ENCODE assay signal across 22 cellular contexts in the genomic region with DNA sequence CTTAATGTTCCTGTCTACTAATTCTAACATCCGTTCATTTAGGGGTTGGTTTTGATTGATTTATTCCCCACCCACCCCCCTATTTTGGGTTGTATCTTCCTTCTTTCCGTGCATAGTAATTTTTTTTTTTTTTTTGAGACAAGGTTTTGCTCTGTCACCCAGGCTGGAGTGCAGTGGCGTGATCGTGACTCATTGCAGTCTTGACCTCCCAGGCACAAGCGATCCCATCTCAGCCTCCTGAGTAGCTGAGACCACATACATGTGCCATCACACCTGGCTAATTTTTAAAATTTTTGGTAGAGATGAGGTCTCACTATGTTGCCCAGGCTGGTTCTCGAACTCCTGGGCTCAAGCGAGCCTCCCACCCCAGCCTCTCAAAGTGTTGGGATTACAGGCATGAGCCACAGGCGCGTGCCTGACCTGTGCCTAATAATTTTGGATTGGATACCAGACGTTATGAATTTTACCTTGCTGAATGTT.
"Had no signal": no experiment of that assay in that cellular context is flagged by ENCODE, and none has a peak within 500 bp of the region (broad histone marks: within the 10 kb centered on the region; RNA-seq: fewer than 3 reads in every experiment).

No MANE protein-coding gene starts in this region.

- H3K9me3 ChIP-seq: thyroid gland, upper lobe of left lung had no signal

- ATAC-seq: stimulated activated naive B cell treated with anti-CD40 and anti-IgM and Interleukin-4, amounts not matched to agents 10 μg/mL and 1 μg/mL and 100 μg/mL, for 72 hours had no signal

- H3K27ac ChIP-seq: breast epithelium, heart left ventricle, skin epidermis, thyroid gland, upper lobe of left lung had no signal

- FAIRE-seq: endothelial cell of umbilical vein had no signal

- DNase-seq: activated CD4-positive, alpha-beta memory T cell treated with anti-CD3 and anti-CD28 coated beads for 36 hours; activated CD4-positive, alpha-beta T cell treated with anti-CD3 and anti-CD28 coated beads, Interleukin-2, amount 10 ng/mL, durations not matched to agents 24 days and 14 days; activated CD4-positive, CD25-positive, alpha-beta regulatory T cell treated with anti-CD3 and anti-CD28 coated beads, Interleukin-2, amount 50 U/mL, for 72 hours; activated CD8-positive, alpha-beta memory T cell treated with anti-CD3 and anti-CD28 coated beads, Interleukin-2, amount 50 U/mL, for 48 hours; activated gamma-delta T cell treated with Interleukin-2 at 50 U/mL for 16 hours; activated naive CD4-positive, alpha-beta T cell treated with anti-CD3 and anti-CD28 coated beads, Interleukin-2, amount 50 U/mL, for 16 hours; activated T-cell treated with anti-CD3 and anti-CD28 coated beads, Interleukin-2, amount 50 U/mL, for 24 hours; amygdala; central memory CD4-positive, alpha-beta T cell; kidney glomerular epithelial cell; left ventricle myocardium superior; retina; stimulated activated CD4-positive, alpha-beta T cell treated with anti-CD3 and anti-CD28 coated beads, Interleukin-4, amount 100 ng/mL, for 24 hours; stimulated activated naive B cell treated with anti-CD40 and anti-IgM and Interleukin-4, amounts not matched to agents 10 μg/mL and 1 μg/mL and 100 μg/mL, for 72 hours; stomach; T-helper 9 cell; thyroid gland; upper lobe of left lung had no signal

- H3K36me3 ChIP-seq: breast epithelium, heart left ventricle, stomach, thyroid gland, upper lobe of left lung had no signal

- H3K4me3 ChIP-seq: breast epithelium, heart left ventricle, skin epidermis, stomach, thyroid gland, upper lobe of left lung had no signal

- H3K27me3 ChIP-seq: breast epithelium, stomach, thyroid gland, upper lobe of left lung had no signal

- H3K4me1 ChIP-seq: breast epithelium, thyroid gland, upper lobe of left lung had no signal
